In the genomic region with DNA sequence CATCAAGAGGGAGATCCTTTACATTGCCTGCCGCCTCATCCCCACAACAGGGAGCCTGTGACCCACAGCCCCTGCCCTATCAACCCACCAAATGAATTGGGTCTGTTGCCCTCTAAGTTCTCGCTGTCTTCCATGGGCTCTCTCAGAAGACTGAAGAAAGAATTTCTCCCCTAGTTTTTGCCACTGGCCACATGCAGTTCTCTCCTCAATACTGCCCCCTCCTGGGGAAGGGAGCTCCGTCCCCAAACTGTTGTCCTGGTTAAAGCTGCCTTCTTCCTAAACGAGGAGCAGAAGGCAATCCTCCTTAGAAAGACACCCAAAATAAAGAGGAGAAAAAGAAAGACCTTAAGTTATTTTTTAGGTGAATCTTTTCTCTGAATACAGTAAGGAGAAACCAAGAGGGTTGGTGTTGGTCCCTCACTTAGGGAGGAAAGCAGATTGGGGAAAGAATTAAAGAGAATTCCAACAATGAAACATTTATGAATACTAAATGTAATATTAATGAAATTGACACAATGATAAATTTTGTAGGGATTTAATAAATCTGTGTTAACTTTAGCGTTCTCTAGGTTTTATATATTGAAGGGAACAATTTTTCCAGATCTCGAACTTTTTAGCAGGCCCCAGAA, we compare ENCODE assay signal across 8 cellular contexts. TPM values are rescaled to one million over a fixed set of nuclear protein-coding genes. Genes with fewer than 3 reads are reported as not detected.
DNase-seq lines count a peak whose midpoint lies in the region; ATAC-seq, FAIRE-seq and TF ChIP-seq lines count a peak whose summit lies in the region.

No MANE protein-coding gene starts in this region.

- H3K27me3 Mint-ChIP-seq in CD8-positive, alpha-beta T cell (ENCODE audit: low read depth) = peaks cover 18% of the 10 kb centered on the region

- H3K9me3 Mint-ChIP-seq in CD8-positive, alpha-beta T cell = no peaks in the 10 kb centered on the region

- H3K36me3 Mint-ChIP-seq in CD8-positive, alpha-beta T cell = no peaks in the 10 kb centered on the region

- ATAC-seq in CD8-positive, alpha-beta T cell = no peak
- ATAC-seq in GM18867 (IDR thresholded peaks at IDR 0.05; ENCODE audit: unreplicated experiment) = peak; percentile 81
- peak; percentile 72 for ATAC-seq in HG03442 (IDR thresholded peaks at IDR 0.05; ENCODE audit: unreplicated experiment)

- FAIRE-seq in RCC 7860 (lab: Jason Lieb, UNC) (no peak), kidney (lab: Jason Lieb, UNC) (no peak)

- no peak overlapping the region for H3K27ac ChIP-seq in CD8-positive, alpha-beta T cell (ENCODE audit: low read depth, low read length)
- H3K27ac ChIP-seq in ascending aorta (no peak overlapping the region), kidney (ENCODE audit: low read depth in 2 of 2, low read length in 2 of 2) (no peak overlapping the region)

- no peaks in the 10 kb centered on the region for H3K36me3 ChIP-seq in CD8-positive, alpha-beta T cell (ENCODE audit: insufficient read depth, low read length)
- H3K36me3 ChIP-seq in ascending aorta (no peaks in the 10 kb centered on the region), kidney (ENCODE audit: control insufficient read depth in 1 of 2, insufficient read depth in 2 of 2, low read length in 2 of 2) (no peaks in the 10 kb centered on the region)

- POLR2A ChIA-PET in CD8-positive, alpha-beta T cell (lab: Charles Lee) = no interaction called here

- H3K9me3 ChIP-seq in CD8-positive, alpha-beta T cell (ENCODE audit: low read length) = no peaks in the 10 kb centered on the region
- H3K9me3 ChIP-seq in ascending aorta = no peaks in the 10 kb centered on the region
- no peaks in the 10 kb centered on the region for H3K9me3 ChIP-seq in kidney (ENCODE audit: control insufficient read depth in 1 of 2, low read length in 2 of 2)

- H3K4me3 Mint-ChIP-seq in CD8-positive, alpha-beta T cell = no peak overlapping the region

- H3K4me1 ChIP-seq in CD8-positive, alpha-beta T cell (ENCODE audit: insufficient read depth, low read length) = no peaks in the 10 kb centered on the region
- no peaks in the 10 kb centered on the region for H3K4me1 ChIP-seq in ascending aorta
- H3K4me1 ChIP-seq in kidney (ENCODE audit: control insufficient read depth in 1 of 2, insufficient read depth in 1 of 2, low read depth in 1 of 2, low read length in 2 of 2) = no peaks in the 10 kb centered on the region

- H3K4me3 ChIP-seq in CD8-positive, alpha-beta T cell (ENCODE audit: low read depth, low read length) = no peak overlapping the region
- H3K4me3 ChIP-seq in ascending aorta (no peak overlapping the region), kidney (ENCODE audit: low read length in 2 of 2) (no peak overlapping the region)

- intact Hi-C loops in CD8-positive, alpha-beta T cell (cut with DNase I, micrococcal nuclease) = loop anchor here in 1 of 2 experiments (1.0 kb wide), 1 partner anchor 1175 kb away; no protein-coding TSS in a partner anchor
- intact Hi-C loops in ascending aorta (cut with DNase I) (loop anchor here (2.0 to 5.0 kb wide), 2 partner anchors 1112 to 1174 kb away; no protein-coding TSS in a partner anchor), kidney (cut with DNase I) (loop anchor here (10.0 kb wide), 1 partner anchor 1174 kb away; no protein-coding TSS in a partner anchor)

- TF ChIP-seq CTCF in CD8-positive, alpha-beta T cell (IDR thresholded peaks at IDR 0.05) = peak; percentile 65
- peak in 2 of 3 experiments; percentile 52 to 60 for TF ChIP-seq CTCF in ascending aorta (IDR thresholded peaks at IDR 0.05)
- peak; percentile 66 for TF ChIP-seq CTCF in kidney (IDR thresholded peaks at IDR 0.05; ENCODE audit: borderline replicate concordance, extremely low read depth, insufficient read depth)

- CTCF ChIA-PET in CD8-positive, alpha-beta T cell (lab: Charles Lee) = interaction anchor here (0.6 to 3.3 kb wide), 9 partner anchors 9 to 1173 kb away, joined by 3 to 42 read pairs (median 4); no protein-coding TSS in a partner anchor

- H3K27ac Mint-ChIP-seq in CD8-positive, alpha-beta T cell = no peak overlapping the region

- no peak overlapping the region for H3K9ac ChIP-seq in kidney (ENCODE audit: low read length in 2 of 2)

- H3K4me1 Mint-ChIP-seq in CD8-positive, alpha-beta T cell (ENCODE audit: low read depth) = no peaks in the 10 kb centered on the region

- DNase-seq in CD8-positive, alpha-beta T cell = peak in 5 of 7 experiments; percentile 12 to 48 (median 29)
- peak; percentile 30 for DNase-seq in RCC 7860 (ENCODE audit: low spot score)
- DNase-seq in ascending aorta (ENCODE audit: low spot score in 2 of 2) = peak in 1 of 2 donors; percentile 73
- no peak for DNase-seq in kidney
- DNase-seq in stimulated activated CD4-positive, alpha-beta T cell treated with anti-CD3 and anti-CD28 coated beads, TNF-alpha, amount 100 ng/mL, for 48 hours (ENCODE audit: low read depth in 3 of 3) = peak in 2 of 3 donors; percentile 14 to 18
- DNase-seq in cerebellar nuclear complex (lab: John Stamatoyannopoulos, UW) = no peak

- H3K27me3 ChIP-seq in CD8-positive, alpha-beta T cell (ENCODE audit: insufficient read depth, low read length) = no peaks in the 10 kb centered on the region
- H3K27me3 ChIP-seq in ascending aorta = no peaks in the 10 kb centered on the region

RNA-seq across cellular contexts. Expression of a gene that starts 31.1 kb away (rescaled TPM):
- total RNA-seq in CD8-positive, alpha-beta T cell = not detected
- total RNA-seq in ascending aorta = 1.2 TPM
- 17.5 TPM for total RNA-seq in kidney
- polyA plus RNA-seq in kidney (ENCODE audit: insufficient read depth, low read depth, low replicate concordance) = 1.3 TPM

Comparison
In these comparisons a context has a peak if more than half of its experiments do, and no peak if none do; other contexts are left out.
1. DNase-seq: peak in CD8-positive, alpha-beta T cell (5 of 7), RCC 7860 (single experiment) and stimulated activated CD4-positive, alpha-beta T cell treated with anti-CD3 and anti-CD28 coated beads, TNF-alpha, amount 100 ng/mL, for 48 hours (2 of 3); none in kidney (single experiment) and cerebellar nuclear complex (0 of 2).
2. Peak in every context shown above with its lines, with median percentiles within 50 percentile points of each other: CTCF ChIP-seq.